Comparison of ENCODE assay signal across 4 cellular contexts in genomic region chr10:60409202-60409601, GRCh38.
"Had no signal": no experiment of that assay in that cellular context is flagged by ENCODE, and none has a peak within 500 bp of the region (broad histone marks: within the 10 kb centered on the region; RNA-seq: fewer than 3 reads in every experiment).

No MANE protein-coding gene starts in this region.

- ATAC-seq: GM23338 had no signal

- H3K4me2 ChIP-seq: GM23338 had no signal

- H2AFZ ChIP-seq: GM23338 had no signal

- DNase-seq: H9, HCEC 1CT, KBM-7 had no signal

- H3K4me3 ChIP-seq: GM23338 had no signal
